16 cellular contexts compared by ENCODE assay signal in genomic region chr5:175286981-175287380, GRCh38.
A peak's percentile ranks its signal among the peaks of the same experiment; 100 is the strongest.
DNase-seq lines count a peak whose midpoint lies in the region; ATAC-seq and TF ChIP-seq lines count a peak whose summit lies in the region.
"Had no signal": no experiment of that assay in that cellular context is flagged by ENCODE, and none has a peak within 500 bp of the region (broad histone marks: within the 10 kb centered on the region; RNA-seq: fewer than 3 reads in every experiment).

No MANE protein-coding gene starts in this region.

- peak overlapping the region; percentile 13 for H2AK5ac ChIP-seq in trophoblast cell (ENCODE audit: low read length)

- H3K18ac ChIP-seq in trophoblast cell (ENCODE audit: low read length), result peak overlapping the region; percentile 39

- no peak for TF ChIP-seq EP300 in ovary (IDR thresholded peaks at IDR 0.05)

- H3K4me1 ChIP-seq in HCT116 (ENCODE audit: control insufficient read depth in 1 of 2, insufficient read depth in 2 of 2, low read length in 2 of 2), result peaks cover 18 to 27% of the 10 kb centered on the region in 2 experiments
- peaks cover 8 to 16% of the 10 kb centered on the region in 2 experiments for H3K4me1 ChIP-seq in trophoblast cell (ENCODE audit: control insufficient read depth in 1 of 2, insufficient read depth in 2 of 2, low read length in 2 of 2)
- no peaks in the 10 kb centered on the region for H3K4me1 ChIP-seq in ovary (ENCODE audit: insufficient read depth)
- H3K4me1 ChIP-seq: BE2C had no signal

- CTCF ChIA-PET in HCT116 (lab: Charles Lee), result no interaction called here

- no peaks in the 10 kb centered on the region for H3K79me2 ChIP-seq in HCT116 (ENCODE audit: insufficient read depth, low read length)
- H3K79me2 ChIP-seq in trophoblast cell (ENCODE audit: control insufficient read depth, insufficient read depth, low read length, poor library complexity), result peaks cover 2% of the 10 kb centered on the region

- no peak overlapping the region for H2AFZ ChIP-seq in HCT116 (ENCODE audit: low read depth, low read length, poor library complexity, severe bottlenecking)
- H2AFZ ChIP-seq in trophoblast cell (ENCODE audit: insufficient read depth, low read length, poor library complexity), result no peak overlapping the region
- H2AFZ ChIP-seq: GM23248 had no signal

- H3K4me3 Mint-ChIP-seq in stimulated activated naive B cell treated with anti-CD40 and anti-IgM and Interleukin-4, amounts not matched to agents 10 μg/mL and 1 μg/mL and 100 μg/mL, for 72 hours, result no peak overlapping the region
- no peak overlapping the region for H3K4me3 Mint-ChIP-seq in activated T-cell treated with anti-CD3 and anti-CD28 coated beads, Interleukin-2, amount 50 U/mL, for 24 hours
- H3K4me3 Mint-ChIP-seq: CD4-positive, CD25-positive, alpha-beta regulatory T cell; CD8-positive, alpha-beta memory T cell; HFFc6 had no signal

- intact Hi-C loops in HCT116 (cut with micrococcal nuclease), result no loop called here
- intact Hi-C loops in ovary (cut with DNase I), result no loop called here

- ATAC-seq in HCT116, result no peak
- no peak for ATAC-seq in stimulated activated naive B cell treated with anti-CD40 and anti-IgM and Interleukin-4, amounts not matched to agents 10 μg/mL and 1 μg/mL and 100 μg/mL, for 72 hours (replicated peaks)

- H3K36me3 Mint-ChIP-seq in stimulated activated naive B cell treated with anti-CD40 and anti-IgM and Interleukin-4, amounts not matched to agents 10 μg/mL and 1 μg/mL and 100 μg/mL, for 72 hours, result no peaks in the 10 kb centered on the region
- H3K36me3 Mint-ChIP-seq in activated T-cell treated with anti-CD3 and anti-CD28 coated beads, Interleukin-2, amount 50 U/mL, for 24 hours (ENCODE audit: low read depth), result no peaks in the 10 kb centered on the region
- H3K36me3 Mint-ChIP-seq: CD4-positive, CD25-positive, alpha-beta regulatory T cell; CD8-positive, alpha-beta memory T cell had no signal

- peak overlapping the region; percentile 71 for H3K14ac ChIP-seq in trophoblast cell (ENCODE audit: low read length)

- peak overlapping the region; percentile 58 for H3K4ac ChIP-seq in trophoblast cell (ENCODE audit: low read depth, low read length)

- no peaks in the 10 kb centered on the region for H3K36me3 ChIP-seq in HCT116 (ENCODE audit: control insufficient read depth in 1 of 2, insufficient read depth in 2 of 2, low read length in 2 of 2)
- no peaks in the 10 kb centered on the region for H3K36me3 ChIP-seq in SK-N-MC (ENCODE audit: insufficient read depth, low read length)
- H3K36me3 ChIP-seq in trophoblast cell (ENCODE audit: control insufficient read depth in 1 of 2, insufficient read depth in 2 of 2, low read length in 2 of 2), result no peaks in the 10 kb centered on the region
- no peaks in the 10 kb centered on the region for H3K36me3 ChIP-seq in ovary
- H3K36me3 ChIP-seq: BE2C had no signal

- WGBS in trophoblast cell (ENCODE audit: extremely low coverage, insufficient coverage, insufficient read length), result no CpG with 5 or more reads among the region's 8 CpGs
- 83 to 86% (median 86%) methylated on average over 8 of the region's 8 CpGs for WGBS in ovary, 3 donors

- H3K9ac ChIP-seq in HCT116 (ENCODE audit: low read length), result no peak overlapping the region
- no peak overlapping the region for H3K9ac ChIP-seq in SK-N-MC (ENCODE audit: insufficient read length)
- H3K9ac ChIP-seq in trophoblast cell (ENCODE audit: low read length), result no peak overlapping the region
- H3K9ac ChIP-seq: GM23248 had no signal

- H3K4me2 ChIP-seq in HCT116 (ENCODE audit: low read length) (no peak overlapping the region), trophoblast cell (ENCODE audit: low read length) (no peak overlapping the region)

- peaks cover 0 to 4% of the 10 kb centered on the region in 2 donors for H3K27me3 Mint-ChIP-seq in stimulated activated naive B cell treated with anti-CD40 and anti-IgM and Interleukin-4, amounts not matched to agents 10 μg/mL and 1 μg/mL and 100 μg/mL, for 72 hours
- H3K27me3 Mint-ChIP-seq in activated T-cell treated with anti-CD3 and anti-CD28 coated beads, Interleukin-2, amount 50 U/mL, for 24 hours, result peaks cover 35% of the 10 kb centered on the region

- peak overlapping the region; percentile 70; the same call in 1 of the 2 replicates for H3K27ac ChIP-seq in HCT116 (ENCODE audit: low read depth, low read length)
- peak overlapping the region; percentile 93 for H3K27ac ChIP-seq in SK-N-MC
- peak overlapping the region; percentile 49 for H3K27ac ChIP-seq in trophoblast cell (ENCODE audit: low read depth, low read length)
- no peak overlapping the region for H3K27ac ChIP-seq in ovary
- H3K27ac ChIP-seq: GM23248 had no signal

- H4K20me1 ChIP-seq in HCT116 (ENCODE audit: insufficient read depth), result no peaks in the 10 kb centered on the region

- H3K9me3 Mint-ChIP-seq in stimulated activated naive B cell treated with anti-CD40 and anti-IgM and Interleukin-4, amounts not matched to agents 10 μg/mL and 1 μg/mL and 100 μg/mL, for 72 hours, result no peaks in the 10 kb centered on the region
- H3K9me3 Mint-ChIP-seq in activated T-cell treated with anti-CD3 and anti-CD28 coated beads, Interleukin-2, amount 50 U/mL, for 24 hours, result no peaks in the 10 kb centered on the region

- TF ChIP-seq POLR2A in HCT116 (IDR thresholded peaks at IDR 0.05; ENCODE audit: borderline replicate concordance, extremely low read depth, insufficient read depth, insufficient read length) (no peak), ovary (IDR thresholded peaks at IDR 0.05) (no peak)

- POLR2A ChIA-PET in HCT116 (lab: Charles Lee), result interaction anchor here (0.6 kb wide), 1 partner anchor 76 kb away, joined by 3 read pairs; no protein-coding TSS in a partner anchor

- H4K8ac ChIP-seq in trophoblast cell (ENCODE audit: low read depth, low read length), result peak overlapping the region; percentile 35

- H3K9me2 ChIP-seq in HCT116 (ENCODE audit: insufficient read depth), result no peaks in the 10 kb centered on the region

- H3K27me3 ChIP-seq in HCT116 (ENCODE audit: insufficient read depth, low read length) (no peaks in the 10 kb centered on the region), trophoblast cell (ENCODE audit: insufficient read depth, low read length) (no peaks in the 10 kb centered on the region), ovary (no peaks in the 10 kb centered on the region)
- H3K27me3 ChIP-seq: BE2C had no signal

- DNase-seq in HCT116 (ENCODE audit: low read depth, low spot score) (no peak), SK-N-MC (ENCODE audit: low read depth, low spot score) (no peak), trophoblast cell (peak; percentile 64 to 81), ovary (no peak)
- no peak for DNase-seq in stimulated activated naive B cell treated with anti-CD40 and anti-IgM and Interleukin-4, amounts not matched to agents 10 μg/mL and 1 μg/mL and 100 μg/mL, for 72 hours
- DNase-seq in activated T-cell treated with anti-CD3 and anti-CD28 coated beads, Interleukin-2, amount 50 U/mL, for 24 hours, result no peak
- DNase-seq: ACHN; BE2C; C1 segment of cervical spinal cord; CD4-positive, CD25-positive, alpha-beta regulatory T cell; CD8-positive, alpha-beta memory T cell; COR-L47; GM23248; HCEC 1CT; HFFc6; IMR-90 had no signal

- peaks cover 20% of the 10 kb centered on the region for H3K79me1 ChIP-seq in trophoblast cell (ENCODE audit: low read length)

- BruUV-seq in HCT116 (replicated peaks; lab: Mats Ljungman, UMichigan), result no TSS peak

- H3K27ac Mint-ChIP-seq in stimulated activated naive B cell treated with anti-CD40 and anti-IgM and Interleukin-4, amounts not matched to agents 10 μg/mL and 1 μg/mL and 100 μg/mL, for 72 hours, result no peak overlapping the region
- H3K27ac Mint-ChIP-seq in activated T-cell treated with anti-CD3 and anti-CD28 coated beads, Interleukin-2, amount 50 U/mL, for 24 hours, result no peak overlapping the region
- H3K27ac Mint-ChIP-seq: CD4-positive, CD25-positive, alpha-beta regulatory T cell; CD8-positive, alpha-beta memory T cell; HFFc6 had no signal

- H3K4me1 Mint-ChIP-seq in stimulated activated naive B cell treated with anti-CD40 and anti-IgM and Interleukin-4, amounts not matched to agents 10 μg/mL and 1 μg/mL and 100 μg/mL, for 72 hours, result no peaks in the 10 kb centered on the region
- H3K4me1 Mint-ChIP-seq in activated T-cell treated with anti-CD3 and anti-CD28 coated beads, Interleukin-2, amount 50 U/mL, for 24 hours (ENCODE audit: low read depth), result no peaks in the 10 kb centered on the region
- H3K4me1 Mint-ChIP-seq: CD4-positive, CD25-positive, alpha-beta regulatory T cell; CD8-positive, alpha-beta memory T cell had no signal

- H4K91ac ChIP-seq in trophoblast cell (ENCODE audit: low read depth, low read length), result peak overlapping the region; percentile 59

- TF ChIP-seq RAD21 in HCT116 (IDR thresholded peaks at IDR 0.05; ENCODE audit: low read depth), result no peak

- H3K4me3 ChIP-seq in HCT116 (replicated peaks in 1 of 2; ENCODE audit: low read depth in 1 of 2, low read length in 2 of 2), result no peak overlapping the region
- H3K4me3 ChIP-seq in SK-N-MC, result no peak overlapping the region
- no peak overlapping the region for H3K4me3 ChIP-seq in trophoblast cell (ENCODE audit: low read depth, low read length)
- H3K4me3 ChIP-seq in ovary, result no peak overlapping the region
- H3K4me3 ChIP-seq: GM23248 had no signal

- RAD21 ChIA-PET in HCT116 (lab: Charles Lee; ENCODE audit: low non-redundant PET in 1 of 2, low total read pairs in 2 of 2, uncharacterized antibody in 2 of 2, unreplicated experiment in 2 of 2), result no interaction called here

- H3K9me3 ChIP-seq in HCT116 (ENCODE audit: control insufficient read depth in 1 of 2, insufficient read depth in 1 of 2, low read depth in 1 of 2, low read length in 2 of 2), result no peaks in the 10 kb centered on the region
- no peaks in the 10 kb centered on the region for H3K9me3 ChIP-seq in SK-N-MC (ENCODE audit: low read depth, low read length)
- peaks cover 2% of the 10 kb centered on the region for H3K9me3 ChIP-seq in trophoblast cell (ENCODE audit: insufficient read depth, low read depth, low read length)
- no peaks in the 10 kb centered on the region for H3K9me3 ChIP-seq in ovary
- H3K9me3 ChIP-seq: BE2C had no signal

- no peak overlapping the region for H4K12ac ChIP-seq in trophoblast cell (ENCODE audit: low read depth, low read length)

- TF ChIP-seq CTCF in HCT116 (IDR thresholded peaks at IDR 0.05 in 2 of 3, conservative IDR thresholded peaks at IDR 0.05 in 1 of 3; ENCODE audit: borderline replicate concordance in 1 of 3, insufficient read depth in 1 of 3, low read depth in 2 of 3, low read length in 2 of 3) (no peak), ovary (IDR thresholded peaks at IDR 0.05) (no peak)

- H3K23ac ChIP-seq in trophoblast cell (ENCODE audit: low read length), result no peak overlapping the region

- H2BK5ac ChIP-seq in trophoblast cell (ENCODE audit: low read depth, low read length, poor library complexity), result peak overlapping the region; percentile 45

- H2BK120ac ChIP-seq in trophoblast cell (ENCODE audit: insufficient read depth, low read length, poor library complexity), result peak overlapping the region; percentile 54

- H2BK12ac ChIP-seq in trophoblast cell (ENCODE audit: low read length), result peak overlapping the region; percentile 96

TF ChIP-seq in HCT116, 20 proteins besides CTCF, POLR2A, EP300 and RAD21 (continues in another document):
- TF ChIP-seq SIN3A (IDR thresholded peaks at IDR 0.05; ENCODE audit: low read depth) (no peak), EZH2 (IDR thresholded peaks at IDR 0.05) (no peak), CBX3 (IDR thresholded peaks at IDR 0.05; ENCODE audit: low read depth) (no peak), JUND (IDR thresholded peaks at IDR 0.05) (no peak), TCF7L2 (IDR thresholded peaks at IDR 0.05; ENCODE audit: borderline replicate concordance, extremely low read depth, insufficient read depth, insufficient read length) (no peak)

Comparison
In these comparisons a context has a peak if more than half of its experiments do, and no peak if none do; other contexts are left out.
1. DNase-seq: peak in trophoblast cell (2 of 2); none in HCT116 (single experiment), SK-N-MC (single experiment), ovary (0 of 5), stimulated activated naive B cell treated with anti-CD40 and anti-IgM and Interleukin-4, amounts not matched to agents 10 μg/mL and 1 μg/mL and 100 μg/mL, for 72 hours (single experiment) and activated T-cell treated with anti-CD3 and anti-CD28 coated beads, Interleukin-2, amount 50 U/mL, for 24 hours (single experiment).
2. H3K27ac ChIP-seq: peak in HCT116 (single experiment), SK-N-MC (single experiment) and trophoblast cell (single experiment); none in ovary (0 of 2).